ENCODE assay signal across 1 cellular context in the genomic region with DNA sequence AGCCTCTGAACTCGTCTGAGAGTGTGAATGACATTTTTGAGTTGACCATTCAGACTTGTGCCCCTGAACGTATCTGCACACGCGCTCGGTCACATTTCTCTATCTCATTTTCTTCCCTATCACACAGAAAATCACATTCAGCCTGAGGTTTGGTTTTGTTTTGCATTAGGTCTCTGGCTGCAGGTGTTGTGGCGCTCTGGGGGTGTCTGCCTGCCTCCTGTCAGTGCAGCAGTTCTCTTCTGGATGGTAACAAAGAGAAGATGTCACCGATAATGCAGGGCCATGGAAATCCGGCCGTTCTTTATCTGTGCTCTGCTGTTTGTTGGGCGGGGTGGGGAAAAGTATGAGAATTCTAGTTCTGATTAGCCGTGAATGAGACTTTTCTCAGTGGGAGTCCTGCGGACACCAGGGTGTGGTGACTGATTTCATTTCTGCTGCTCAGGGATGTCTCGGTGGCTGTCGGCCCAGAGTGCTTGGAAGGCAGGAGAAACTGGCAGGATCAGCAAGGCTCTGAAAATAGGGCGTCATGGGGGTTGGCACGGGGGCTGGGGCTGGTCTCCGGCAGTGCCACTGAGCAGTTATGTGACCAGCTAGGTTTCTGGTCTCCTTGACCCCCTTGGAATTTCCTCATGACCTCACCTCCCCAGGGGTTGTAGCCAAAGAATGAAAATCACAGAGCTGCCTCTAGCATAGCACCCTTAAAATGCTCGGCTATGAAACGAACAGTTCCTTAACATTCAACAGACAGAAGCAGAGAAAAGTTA.
TF ChIP-seq lines count a peak whose summit lies in the region.

No MANE protein-coding gene starts in this region.

TF ChIP-seq in IMR-90, 13 proteins besides CTCF, POLR2A, EP300 and RAD21 (continued from another document):
- TF ChIP-seq RFX5 (IDR thresholded peaks at IDR 0.05; ENCODE audit: low read depth, low read length) (no peak), SMC3 (IDR thresholded peaks at IDR 0.05; ENCODE audit: low read depth, low read length) (no peak), MXI1 (IDR thresholded peaks at IDR 0.05; ENCODE audit: borderline replicate concordance, low read depth, low read length) (no peak), FOS (IDR thresholded peaks at IDR 0.05; ENCODE audit: low read depth, low read length) (no peak), NFE2L2 (IDR thresholded peaks at IDR 0.05; ENCODE audit: low read depth, low read length) (no peak), CHD1 (IDR thresholded peaks at IDR 0.05; ENCODE audit: low read depth, low read length) (no peak), CEBPB (IDR thresholded peaks at IDR 0.05; ENCODE audit: low read depth, low read length) (no peak), MAFK (IDR thresholded peaks at IDR 0.05; ENCODE audit: low read depth, low read length) (no peak), MAZ (IDR thresholded peaks at IDR 0.05; ENCODE audit: borderline replicate concordance, low read depth, low read length) (no peak), BHLHE40 (IDR thresholded peaks at IDR 0.05; ENCODE audit: low read depth, low read length) (no peak)
- TF ChIP-seq, protein P1, sequence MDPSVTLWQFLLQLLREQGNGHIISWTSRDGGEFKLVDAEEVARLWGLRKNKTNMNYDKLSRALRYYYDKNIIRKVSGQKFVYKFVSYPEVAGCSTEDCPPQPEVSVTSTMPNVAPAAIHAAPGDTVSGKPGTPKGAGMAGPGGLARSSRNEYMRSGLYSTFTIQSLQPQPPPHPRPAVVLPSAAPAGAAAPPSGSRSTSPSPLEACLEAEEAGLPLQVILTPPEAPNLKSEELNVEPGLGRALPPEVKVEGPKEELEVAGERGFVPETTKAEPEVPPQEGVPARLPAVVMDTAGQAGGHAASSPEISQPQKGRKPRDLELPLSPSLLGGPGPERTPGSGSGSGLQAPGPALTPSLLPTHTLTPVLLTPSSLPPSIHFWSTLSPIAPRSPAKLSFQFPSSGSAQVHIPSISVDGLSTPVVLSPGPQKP (IDR thresholded peaks at IDR 0.05; ENCODE audit: borderline replicate concordance, low read depth, low read length) = no peak
- TF ChIP-seq, protein P2, sequence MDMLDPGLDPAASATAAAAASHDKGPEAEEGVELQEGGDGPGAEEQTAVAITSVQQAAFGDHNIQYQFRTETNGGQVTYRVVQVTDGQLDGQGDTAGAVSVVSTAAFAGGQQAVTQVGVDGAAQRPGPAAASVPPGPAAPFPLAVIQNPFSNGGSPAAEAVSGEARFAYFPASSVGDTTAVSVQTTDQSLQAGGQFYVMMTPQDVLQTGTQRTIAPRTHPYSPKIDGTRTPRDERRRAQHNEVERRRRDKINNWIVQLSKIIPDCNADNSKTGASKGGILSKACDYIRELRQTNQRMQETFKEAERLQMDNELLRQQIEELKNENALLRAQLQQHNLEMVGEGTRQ (IDR thresholded peaks at IDR 0.05; ENCODE audit: low read depth, low read length) = no peak
